ENCODE assay signal across 8 cellular contexts in genomic region chr4:140427919-140428471, GRCh38. TPM values are rescaled to one million over a fixed set of nuclear protein-coding genes. Genes with fewer than 3 reads are reported as not detected.
DNase-seq lines count a peak whose midpoint lies in the region; ATAC-seq and TF ChIP-seq lines count a peak whose summit lies in the region.

No MANE protein-coding gene starts in this region.

- no peak for DNase-seq in mesothelial cell of epicardium (ENCODE audit: low spot score in 2 of 2, unreplicated experiment in 2 of 2)
- DNase-seq in COLO829 (ENCODE audit: low spot score), result no peak
- DNase-seq in SHP77 treated with DMSO at 0.1 percent for 48 hours (lab: John Stamatoyannopoulos, UW), result no peak
- DNase-seq in NCI-H1105 treated with DMSO at 0.1 percent for 48 hours (lab: John Stamatoyannopoulos, UW), result no peak

- H3K4me1 ChIP-seq in BLaER1, result no peaks in the 10 kb centered on the region

- ATAC-seq in HG02870 (IDR thresholded peaks at IDR 0.05; ENCODE audit: unreplicated experiment), result no peak

- H3K4me3 ChIP-seq in BLaER1, result peak overlapping the region; percentile 72

- H3K36me3 Mint-ChIP-seq in brain (no peaks in the 10 kb centered on the region), mesothelial cell of epicardium (no peaks in the 10 kb centered on the region)

- H3K4me1 Mint-ChIP-seq in brain, result peaks cover 20% of the 10 kb centered on the region
- peaks cover 8% of the 10 kb centered on the region for H3K4me1 Mint-ChIP-seq in mesothelial cell of epicardium

- no peaks in the 10 kb centered on the region for H3K36me3 ChIP-seq in BLaER1

- peak overlapping the region; percentile 64 for H3K4me2 ChIP-seq in BLaER1

- H3K27ac Mint-ChIP-seq in brain (peak overlapping the region; percentile 51 to 90 (median 71)), mesothelial cell of epicardium (no peak overlapping the region)

- TF ChIP-seq EP300 in Ishikawa (IDR thresholded peaks at IDR 0.05; ENCODE audit: borderline replicate concordance), result no peak

- no peak overlapping the region for H3K27ac ChIP-seq in BLaER1

- H3K9ac ChIP-seq in BLaER1, result no peak overlapping the region

- TF ChIP-seq CTCF in brain (conservative IDR thresholded peaks at IDR 0.05) (peak in 1 of 2 experiments; percentile 6), mesothelial cell of epicardium (IDR thresholded peaks at IDR 0.05; ENCODE audit: unreplicated experiment) (no peak)

- no peaks in the 10 kb centered on the region for H3K27me3 ChIP-seq in BLaER1

- peaks cover 0 to 2% (median 0%) of the 10 kb centered on the region in 5 experiments for H3K9me3 Mint-ChIP-seq in brain
- no peaks in the 10 kb centered on the region for H3K9me3 Mint-ChIP-seq in mesothelial cell of epicardium

- H4K20me1 ChIP-seq in BLaER1, result no peaks in the 10 kb centered on the region

- peaks cover 11% of the 10 kb centered on the region for H3K27me3 Mint-ChIP-seq in brain
- H3K27me3 Mint-ChIP-seq in mesothelial cell of epicardium (ENCODE audit: low read depth), result peaks cover 43% of the 10 kb centered on the region

- peak overlapping the region; percentile 87 to 92 (median 90) for H3K4me3 Mint-ChIP-seq in brain
- peak overlapping the region; percentile 85 for H3K4me3 Mint-ChIP-seq in mesothelial cell of epicardium

- peaks cover 11% of the 10 kb centered on the region for H3K9me3 ChIP-seq in BLaER1

- no peak for TF ChIP-seq RAD21 in Ishikawa (IDR thresholded peaks at IDR 0.05; ENCODE audit: low read depth)

TF ChIP-seq in Ishikawa, 13 proteins besides CTCF, POLR2A, EP300 and RAD21:
- TF ChIP-seq MAX (IDR thresholded peaks at IDR 0.05), result no peak
- no peak for TF ChIP-seq TCF12 (IDR thresholded peaks at IDR 0.05; ENCODE audit: low read depth)
- TF ChIP-seq CEBPB (IDR thresholded peaks at IDR 0.05), result peak; percentile 53; the same call in 1 of the 2 replicates
- TF ChIP-seq TAF1 (IDR thresholded peaks at IDR 0.05; ENCODE audit: low read depth), result no peak
TF ChIP-seq in Ishikawa: peak in this region for 1.

RNA-seq across cellular contexts. Expression of gene CLGN, which starts 0.5 kb away (rescaled TPM):
- 6.4 TPM for polyA plus RNA-seq in brain (ENCODE audit: insufficient read depth, low read depth, low replicate concordance)
- total RNA-seq in mesothelial cell of epicardium, result 1.6 to 1.8 TPM (median 1.6 TPM) in 3 replicates

RNA-seq across cellular contexts. Expression of gene SCOC, which starts 54.5 kb away (rescaled TPM):
- polyA plus RNA-seq in brain (ENCODE audit: insufficient read depth, low read depth, low replicate concordance), result 25.0 TPM
- 49.4 to 52.9 TPM (median 52.5 TPM) in 3 replicates for total RNA-seq in mesothelial cell of epicardium
